Comparison of ENCODE assay signal across 13 cellular contexts in the genomic region with DNA sequence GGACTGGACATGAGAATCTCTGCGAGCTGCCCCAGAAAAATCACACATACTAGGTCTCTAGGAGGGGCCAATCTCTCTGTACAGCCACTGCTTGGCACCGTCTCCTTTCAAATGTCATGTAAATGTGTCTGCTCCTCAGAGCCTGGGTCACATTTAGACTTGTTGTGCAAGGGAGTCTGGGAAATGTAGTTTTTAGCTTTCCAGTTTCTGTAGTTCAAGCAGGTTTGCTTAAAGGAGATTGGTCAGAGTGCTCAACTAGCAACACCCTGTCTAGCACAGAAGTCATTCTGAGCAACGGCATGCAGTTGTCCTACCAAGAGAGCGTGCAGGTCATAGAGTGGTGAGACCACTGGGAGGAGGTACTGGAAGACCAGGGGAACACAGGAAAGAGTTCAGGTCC.
DNase-seq lines count a peak whose midpoint lies in the region.
"Had no signal": no experiment of that assay in that cellular context is flagged by ENCODE, and none has a peak within 500 bp of the region (broad histone marks: within the 10 kb centered on the region; RNA-seq: fewer than 3 reads in every experiment).

No MANE protein-coding gene starts in this region.

- peaks cover 6 to 7% of the 10 kb centered on the region in 2 experiments for H3K27me3 ChIP-seq in mesenchymal stem cell (ENCODE audit: control insufficient read depth in 1 of 2, insufficient read depth in 1 of 2, low read length in 2 of 2)

- CTCF ChIA-PET in activated naive CD4-positive, alpha-beta T cell treated with anti-CD3 and anti-CD28 coated beads, Interleukin-2, amount 10 ng/mL, durations not matched to agents 7 days and 5 days (lab: Charles Lee), result no interaction called here

- H3K4ac ChIP-seq in mesenchymal stem cell (ENCODE audit: low read depth in 1 of 2, low read length in 2 of 2), result no peak overlapping the region

- H4K91ac ChIP-seq in mesenchymal stem cell (ENCODE audit: low read length), result no peak overlapping the region

- no peaks in the 10 kb centered on the region for H3K4me1 ChIP-seq in mesenchymal stem cell (ENCODE audit: control insufficient read depth, insufficient read depth, low read depth, low read length)

- no peak overlapping the region for H2BK15ac ChIP-seq in mesenchymal stem cell (ENCODE audit: low read depth, poor library complexity, severe bottlenecking)

- no peak overlapping the region for H3K4me3 Mint-ChIP-seq in activated naive CD4-positive, alpha-beta T cell treated with anti-CD3 and anti-CD28 coated beads, Interleukin-2, amount 10 ng/mL, durations not matched to agents 7 days and 5 days
- H3K4me3 Mint-ChIP-seq: effector memory CD8-positive, alpha-beta T cell; HFFc6 had no signal

- H3K23ac ChIP-seq in mesenchymal stem cell (ENCODE audit: low read length in 2 of 2), result no peak overlapping the region

- H2BK120ac ChIP-seq in mesenchymal stem cell (ENCODE audit: low read depth, low read length), result no peak overlapping the region

- H3K9me3 Mint-ChIP-seq in activated naive CD4-positive, alpha-beta T cell treated with anti-CD3 and anti-CD28 coated beads, Interleukin-2, amount 10 ng/mL, durations not matched to agents 7 days and 5 days, result no peaks in the 10 kb centered on the region
- H3K9me3 Mint-ChIP-seq: effector memory CD8-positive, alpha-beta T cell; HFFc6 had no signal

- no peak overlapping the region for H4K8ac ChIP-seq in mesenchymal stem cell (ENCODE audit: low read length)

- H2AK5ac ChIP-seq in mesenchymal stem cell (ENCODE audit: low read length, severe bottlenecking), result no peak overlapping the region

- no peak overlapping the region for H3K9ac ChIP-seq in mesenchymal stem cell (ENCODE audit: low read length)

- no peak overlapping the region for H3K4me3 ChIP-seq in mesenchymal stem cell (ENCODE audit: insufficient read depth in 1 of 2, low read depth in 1 of 2, low read length in 2 of 2)
- H3K4me3 ChIP-seq: skin epidermis had no signal

- H3K4me2 ChIP-seq in mesenchymal stem cell (ENCODE audit: low read length, poor library complexity, severe bottlenecking), result no peak overlapping the region

- H2BK5ac ChIP-seq in mesenchymal stem cell (ENCODE audit: low read depth, low read length, poor library complexity, severe bottlenecking), result no peak overlapping the region

- H3K18ac ChIP-seq in mesenchymal stem cell (ENCODE audit: low read depth in 1 of 2, low read length in 2 of 2), result peak overlapping the region in 1 of 2 experiments; percentile 3

- 93% methylated on average over 4 of the region's 4 CpGs for WGBS in mesenchymal stem cell

- in situ Hi-C loops in G401 (cut with HindIII; ENCODE audit: low sequenced_read_pairs), result no loop called here

- DNase-seq in G401 (ENCODE audit: low spot score) (peak; percentile 62), NCI-H82 (lab: John Stamatoyannopoulos, UW) (peak; percentile 60), dermis blood vessel endothelial cell (peak; percentile 32), mesenchymal stem cell (peak; percentile 23), NCI-H146 treated with DMSO at 0.1 percent for 48 hours (lab: John Stamatoyannopoulos, UW; ENCODE audit: unreplicated experiment) (no peak), globus pallidus (ENCODE audit: low spot score) (no peak)
- no peak for DNase-seq in activated naive CD4-positive, alpha-beta T cell treated with anti-CD3 and anti-CD28 coated beads, Interleukin-2, amount 10 ng/mL, durations not matched to agents 7 days and 5 days
- DNase-seq: activated CD8-positive, alpha-beta memory T cell treated with anti-CD3 and anti-CD28 coated beads for 24 hours; effector memory CD8-positive, alpha-beta T cell; HFFc6; NCI-H2227 treated with DMSO at 0.1 percent for 48 hours; stimulated activated naive CD8-positive, alpha-beta T cell treated with anti-CD3 and anti-CD28 coated beads, Interleukin-15, Interleukin-2, amounts not matched to agents 100 U/mL and 50 U/mL, for 24 hours had no signal

- H3K9me3 ChIP-seq in mesenchymal stem cell (ENCODE audit: control insufficient read depth, low read length), result no peaks in the 10 kb centered on the region

- H3K36me3 ChIP-seq in mesenchymal stem cell (ENCODE audit: control insufficient read depth in 1 of 2, insufficient read depth in 2 of 2, low read depth in 1 of 2, low read length in 2 of 2), result no peaks in the 10 kb centered on the region

- peak overlapping the region; percentile 25 to 31 for H2BK12ac ChIP-seq in mesenchymal stem cell (ENCODE audit: low read length in 2 of 2)

- no peak overlapping the region for H3K27ac ChIP-seq in mesenchymal stem cell (ENCODE audit: low read length, poor library complexity, severe bottlenecking)
- H3K27ac ChIP-seq: skin epidermis had no signal

- no peak overlapping the region for H3K27ac Mint-ChIP-seq in activated naive CD4-positive, alpha-beta T cell treated with anti-CD3 and anti-CD28 coated beads, Interleukin-2, amount 10 ng/mL, durations not matched to agents 7 days and 5 days
- H3K27ac Mint-ChIP-seq: HFFc6 had no signal

- H3K79me1 ChIP-seq in mesenchymal stem cell (replicated peaks; ENCODE audit: low read length, poor library complexity, severe bottlenecking), result no peaks in the 10 kb centered on the region

- H3K36me3 Mint-ChIP-seq in activated naive CD4-positive, alpha-beta T cell treated with anti-CD3 and anti-CD28 coated beads, Interleukin-2, amount 10 ng/mL, durations not matched to agents 7 days and 5 days, result no peaks in the 10 kb centered on the region

- peak overlapping the region in 1 of 2 experiments; percentile 18 for H3K14ac ChIP-seq in mesenchymal stem cell (ENCODE audit: low read length in 2 of 2)

- H2AFZ ChIP-seq in mesenchymal stem cell (ENCODE audit: low read depth, low read length), result peak overlapping the region; percentile 44

- H3K4me1 Mint-ChIP-seq in activated naive CD4-positive, alpha-beta T cell treated with anti-CD3 and anti-CD28 coated beads, Interleukin-2, amount 10 ng/mL, durations not matched to agents 7 days and 5 days, result no peaks in the 10 kb centered on the region

- H3K27me3 Mint-ChIP-seq in activated naive CD4-positive, alpha-beta T cell treated with anti-CD3 and anti-CD28 coated beads, Interleukin-2, amount 10 ng/mL, durations not matched to agents 7 days and 5 days, result peaks cover 14% of the 10 kb centered on the region
- H3K27me3 Mint-ChIP-seq: effector memory CD8-positive, alpha-beta T cell had no signal

Comparison
In these comparisons a context has a peak if more than half of its experiments do, and no peak if none do; other contexts are left out.
1. DNase-seq: peak in G401 (single experiment), NCI-H82 (single experiment), dermis blood vessel endothelial cell (single experiment) and mesenchymal stem cell (single experiment); none in activated naive CD4-positive, alpha-beta T cell treated with anti-CD3 and anti-CD28 coated beads, Interleukin-2, amount 10 ng/mL, durations not matched to agents 7 days and 5 days (single experiment), NCI-H146 treated with DMSO at 0.1 percent for 48 hours (single experiment) and globus pallidus (single experiment).